16 cellular contexts compared by ENCODE assay signal in the genomic region with DNA sequence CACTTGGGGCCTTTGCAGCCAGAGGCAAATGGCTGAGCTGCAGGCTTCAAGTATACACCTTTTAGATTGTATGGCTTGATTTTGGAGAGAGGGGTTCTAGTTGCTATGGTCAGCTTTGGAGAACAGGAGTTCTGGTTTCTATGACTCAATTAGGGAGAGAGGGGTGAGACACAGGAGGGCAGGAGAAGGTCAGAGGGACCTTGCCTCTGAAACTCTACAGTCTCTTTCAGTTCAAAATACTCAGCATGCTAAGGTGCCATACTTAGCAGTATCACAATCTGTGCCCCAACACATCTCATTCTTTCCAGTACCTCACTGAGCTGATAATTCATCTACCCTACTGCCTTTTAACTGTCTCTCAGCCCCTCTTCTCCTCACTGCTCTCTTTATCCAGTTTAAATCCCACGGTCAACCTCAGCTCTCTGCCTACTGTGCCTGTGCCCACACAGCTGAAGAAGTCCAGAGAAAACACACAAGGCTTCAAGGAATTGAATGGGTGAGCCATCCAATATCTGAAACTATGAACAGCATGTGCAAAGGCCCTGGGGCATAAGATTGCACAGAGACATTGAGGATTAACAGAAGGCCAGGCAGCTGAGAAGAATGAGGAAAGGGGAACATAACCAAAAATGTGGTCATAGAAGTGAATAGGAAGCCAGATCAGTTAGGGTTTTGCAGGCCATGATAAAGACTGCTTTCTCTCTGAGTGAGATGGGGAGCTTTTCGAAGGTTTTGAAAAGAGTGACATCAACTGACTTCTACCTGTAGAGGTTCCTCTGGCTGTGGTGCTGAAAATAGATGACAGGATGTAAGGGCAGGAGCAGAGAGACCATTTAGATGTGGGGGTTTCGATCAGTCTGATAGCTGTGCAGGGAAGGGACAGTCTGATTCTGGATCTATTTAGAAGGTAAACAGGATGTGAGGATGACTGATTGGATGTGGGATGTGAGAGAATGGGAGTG. TPM values are rescaled to one million over a fixed set of nuclear protein-coding genes. Genes with fewer than 3 reads are reported as not detected.
DNase-seq lines count a peak whose midpoint lies in the region; ATAC-seq, FAIRE-seq and TF ChIP-seq lines count a peak whose summit lies in the region.
"Had no signal": no experiment of that assay in that cellular context is flagged by ENCODE, and none has a peak within 500 bp of the region (broad histone marks: within the 10 kb centered on the region; RNA-seq: fewer than 3 reads in every experiment).

No MANE protein-coding gene starts in this region.

- H3K4me3 ChIP-seq in Loucy (ENCODE audit: low read length, poor library complexity, severe bottlenecking) (no peak overlapping the region), small intestine (ENCODE audit: low read depth in 1 of 2, low read length in 2 of 2) (no peak overlapping the region), psoas muscle (no peak overlapping the region)
- H3K4me3 ChIP-seq: BLaER1 had no signal

- H3K27me3 Mint-ChIP-seq in activated T-cell treated with anti-CD3 and anti-CD28 coated beads, Interleukin-2, amount 50 U/mL, for 4 hours (ENCODE audit: low read depth) = no peaks in the 10 kb centered on the region

- WGBS in small intestine, 3 donors = 76 to 90% (median 88%) methylated on average over 3 of the region's 3 CpGs
- WGBS in psoas muscle, 3 donors = 81 to 89% (median 86%) methylated on average over 3 of the region's 3 CpGs

- no peak overlapping the region for H3K27ac ChIP-seq in small intestine (ENCODE audit: low read depth in 1 of 2, low read length in 1 of 2)
- H3K27ac ChIP-seq in psoas muscle = no peak overlapping the region
- H3K27ac ChIP-seq: BLaER1, HL-60 had no signal

- FAIRE-seq in small intestine (lab: Jason Lieb, UNC) = no peak

- DNase-seq in AG08395 (ENCODE audit: low spot score) = no peak
- DNase-seq in small intestine = no peak
- no peak for DNase-seq in activated T-cell treated with anti-CD3 and anti-CD28 coated beads, Interleukin-2, amount 50 U/mL, for 4 hours
- no peak for DNase-seq in psoas muscle
- DNase-seq: foreskin melanocyte; kidney glomerular epithelial cell; MV-4-11; naive thymus-derived CD8-positive, alpha-beta T cell; right cardiac atrium had no signal

- ATAC-seq in GM18508 (IDR thresholded peaks at IDR 0.05; ENCODE audit: insufficient read depth, unreplicated experiment) = peak; percentile 90
- ATAC-seq in GM19397 (IDR thresholded peaks at IDR 0.05; ENCODE audit: unreplicated experiment) = peak; percentile 60
- ATAC-seq in HG02852 (IDR thresholded peaks at IDR 0.05; ENCODE audit: unreplicated experiment) = peak; percentile 64
- no peak for ATAC-seq in activated T-cell treated with anti-CD3 and anti-CD28 coated beads, Interleukin-2, amount 50 U/mL, for 4 hours
- no peak for ATAC-seq in psoas muscle
- ATAC-seq: naive thymus-derived CD8-positive, alpha-beta T cell; right cardiac atrium had no signal

- H4K20me1 ChIP-seq in Loucy (ENCODE audit: insufficient read depth, low read length, poor library complexity, severe bottlenecking) = no peaks in the 10 kb centered on the region
- H4K20me1 ChIP-seq: BLaER1 had no signal

- no peaks in the 10 kb centered on the region for H3K79me2 ChIP-seq in Loucy (ENCODE audit: insufficient read depth, low read length)

- no peak overlapping the region for H3K9ac ChIP-seq in Loucy (ENCODE audit: low read depth, low read length, poor library complexity, severe bottlenecking)
- H3K9ac ChIP-seq: BLaER1 had no signal

- H3K4me1 ChIP-seq in Loucy (ENCODE audit: insufficient read depth, low read length, poor library complexity, severe bottlenecking) (peaks cover 32% of the 10 kb centered on the region), small intestine (ENCODE audit: control insufficient read depth in 2 of 2, insufficient read depth in 1 of 2, low read depth in 1 of 2, low read length in 1 of 2) (no peaks in the 10 kb centered on the region), psoas muscle (no peaks in the 10 kb centered on the region)
- H3K4me1 ChIP-seq: BLaER1 had no signal

- no peak overlapping the region for H3K4me3 Mint-ChIP-seq in activated T-cell treated with anti-CD3 and anti-CD28 coated beads, Interleukin-2, amount 50 U/mL, for 4 hours
- H3K4me3 Mint-ChIP-seq: naive thymus-derived CD8-positive, alpha-beta T cell had no signal

- no peaks in the 10 kb centered on the region for H3K36me3 ChIP-seq in Loucy (ENCODE audit: insufficient read depth, low read length)
- no peaks in the 10 kb centered on the region for H3K36me3 ChIP-seq in small intestine (ENCODE audit: control insufficient read depth in 2 of 2, insufficient read depth in 2 of 2, low read length in 2 of 2)
- no peaks in the 10 kb centered on the region for H3K36me3 ChIP-seq in psoas muscle (ENCODE audit: insufficient read depth in 1 of 2, low read depth in 1 of 2)
- H3K36me3 ChIP-seq: BLaER1 had no signal

- H2AFZ ChIP-seq in Loucy (ENCODE audit: low read length) = no peak overlapping the region

- intact Hi-C loops in psoas muscle (cut with DNase I) = no loop called here

- no peaks in the 10 kb centered on the region for H3K9me2 ChIP-seq in Loucy (replicated peaks; ENCODE audit: low read depth, low read length)

- H3K9me3 ChIP-seq in Loucy (ENCODE audit: insufficient read depth, low read depth, low read length) (no peaks in the 10 kb centered on the region), small intestine (ENCODE audit: control insufficient read depth, low read depth) (no peaks in the 10 kb centered on the region), psoas muscle (no peaks in the 10 kb centered on the region)
- H3K9me3 ChIP-seq: BLaER1 had no signal

- H3K9me3 Mint-ChIP-seq in activated T-cell treated with anti-CD3 and anti-CD28 coated beads, Interleukin-2, amount 50 U/mL, for 4 hours = no peaks in the 10 kb centered on the region
- H3K9me3 Mint-ChIP-seq: naive thymus-derived CD8-positive, alpha-beta T cell had no signal

- no peaks in the 10 kb centered on the region for H3F3A ChIP-seq in Loucy (ENCODE audit: low read depth)

- H3K27me3 ChIP-seq in Loucy (ENCODE audit: insufficient read depth, low read length, poor library complexity, severe bottlenecking) (no peaks in the 10 kb centered on the region), small intestine (ENCODE audit: control insufficient read depth in 2 of 2, insufficient read depth in 2 of 2, low read length in 2 of 2) (no peaks in the 10 kb centered on the region), psoas muscle (ENCODE audit: insufficient read depth in 3 of 3, low read length in 2 of 3) (no peaks in the 10 kb centered on the region)
- H3K27me3 ChIP-seq: BLaER1 had no signal

- H3K4me2 ChIP-seq in Loucy (ENCODE audit: low read depth, low read length, poor library complexity, severe bottlenecking) = peak overlapping the region; percentile 49
- H3K4me2 ChIP-seq: BLaER1 had no signal

- TF ChIP-seq CTCF in Loucy (conservative IDR thresholded peaks at IDR 0.05; ENCODE audit: low read length) (no peak), psoas muscle (IDR thresholded peaks at IDR 0.05) (no peak)

- no peaks in the 10 kb centered on the region for H3K36me3 Mint-ChIP-seq in activated T-cell treated with anti-CD3 and anti-CD28 coated beads, Interleukin-2, amount 50 U/mL, for 4 hours (ENCODE audit: insufficient read depth)
- H3K36me3 Mint-ChIP-seq: naive thymus-derived CD8-positive, alpha-beta T cell had no signal

- H3K4me1 Mint-ChIP-seq in activated T-cell treated with anti-CD3 and anti-CD28 coated beads, Interleukin-2, amount 50 U/mL, for 4 hours (ENCODE audit: low read depth) = peaks cover 3% of the 10 kb centered on the region

RNA-seq across cellular contexts. Expression of a gene that starts 54.5 kb away (rescaled TPM):
- polyA plus RNA-seq in small intestine (under 1 TPM in 2 of 3 donors, not detected in 1; 0.54 to 0.92 TPM), psoas muscle (under 1 TPM in 2 of 3 donors, not detected in 1; 0.04 TPM)
- total RNA-seq in activated T-cell treated with anti-CD3 and anti-CD28 coated beads, Interleukin-2, amount 50 U/mL, for 4 hours = under 1 TPM in 1 of 3 donors, not detected in 2; 0.13 TPM
- under 1 TPM in 2 of 4 donors, not detected in 2; 0.10 to 0.26 TPM for total RNA-seq in psoas muscle
- total RNA-seq: naive thymus-derived CD8-positive, alpha-beta T cell; NCI-H460 had no signal
- polyA plus RNA-seq: naive thymus-derived CD8-positive, alpha-beta T cell had no signal

Comparison
In these comparisons a context has a peak if more than half of its experiments do, and no peak if none do; other contexts are left out.
1. ATAC-seq: peak in GM18508 (single experiment), GM19397 (single experiment) and HG02852 (single experiment); none in activated T-cell treated with anti-CD3 and anti-CD28 coated beads, Interleukin-2, amount 50 U/mL, for 4 hours (0 of 2) and psoas muscle (0 of 4).